In genomic region chr14:24310666-24311604, GRCh38 we compare ENCODE assay signal across 8 cellular contexts. TPM values are rescaled to one million over a fixed set of nuclear protein-coding genes. Genes with fewer than 3 reads are reported as not detected.
DNase-seq lines count a peak whose midpoint lies in the region; ATAC-seq and TF ChIP-seq lines count a peak whose summit lies in the region.

Gene LTB4R, plus strand, starts transcription at chr14:24311502. Its CDS starts 4,150 bp downstream, at chr14:24315652.

- peaks cover 13% of the 10 kb centered on the region for H3K36me3 Mint-ChIP-seq in activated T-cell treated with anti-CD3 and anti-CD28 coated beads, Interleukin-2, amount 50 U/mL, for 4 hours (ENCODE audit: insufficient read depth)

- H3K4me3 ChIP-seq in uterus: peak within 1 kb of the TSS; percentile 32 to 61

- H3K27me3 Mint-ChIP-seq in activated T-cell treated with anti-CD3 and anti-CD28 coated beads, Interleukin-2, amount 50 U/mL, for 4 hours (ENCODE audit: low read depth): no peaks in the 10 kb centered on the region

- H3K4me1 ChIP-seq in uterus: peaks cover 5 to 11% of the 10 kb centered on the region in 2 donors

- ATAC-seq in activated T-cell treated with anti-CD3 and anti-CD28 coated beads, Interleukin-2, amount 50 U/mL, for 4 hours: peak; percentile 86 to 88

- H3K36me3 ChIP-seq in uterus: no peaks in the 10 kb centered on the region

- no peaks in the 10 kb centered on the region for H3K9me3 Mint-ChIP-seq in activated T-cell treated with anti-CD3 and anti-CD28 coated beads, Interleukin-2, amount 50 U/mL, for 4 hours

- peak within 1 kb of the TSS; percentile 78 to 80 for H3K27ac ChIP-seq in uterus

- peaks cover 77% of the 10 kb centered on the region for H3K4me1 Mint-ChIP-seq in activated T-cell treated with anti-CD3 and anti-CD28 coated beads, Interleukin-2, amount 50 U/mL, for 4 hours (ENCODE audit: low read depth)

- peak within 1 kb of the TSS; percentile 79 for H3K4me3 Mint-ChIP-seq in activated T-cell treated with anti-CD3 and anti-CD28 coated beads, Interleukin-2, amount 50 U/mL, for 4 hours

- intact Hi-C loops in uterus (cut with DNase I; ENCODE audit: low total_unique reads): no loop called here

- TF ChIP-seq CTCF in GM10266 (IDR thresholded peaks at IDR 0.05; ENCODE audit: control insufficient read depth, insufficient read depth, low read depth, missing control alignments) (peak; percentile 67), uterus (IDR thresholded peaks at IDR 0.05) (peak in 2 of 4 experiments; percentile 28 to 35)

- H3K9me3 ChIP-seq in uterus: no peaks in the 10 kb centered on the region

- peak; percentile 81 for DNase-seq in GM10266 (ENCODE audit: extremely low spot score)
- DNase-seq in HCEC 1CT: peak; percentile 67
- peak; percentile 84 for DNase-seq in NCI-H2029 (lab: John Stamatoyannopoulos, UW)
- peak; percentile 45 for DNase-seq in activated T-cell treated with anti-CD3 and anti-CD28 coated beads, Interleukin-2, amount 50 U/mL, for 4 hours
- DNase-seq in fibroblast of gingiva (ENCODE audit: low read depth): peak; percentile 69
- DNase-seq in non-pigmented ciliary epithelial cell (ENCODE audit: low read depth): peak; percentile 18
- DNase-seq in uterus: peak in 1 of 2 donors; percentile 73
- DNase-seq in NCI-H1105 (lab: John Stamatoyannopoulos, UW): no peak

- peak in 1 of 2 donors; percentile 30 for TF ChIP-seq POLR2A in uterus (IDR thresholded peaks at IDR 0.05)

- no peaks in the 10 kb centered on the region for H3K27me3 ChIP-seq in uterus

RNA-seq across cellular contexts. Expression of gene LTB4R, which starts in this region (rescaled TPM):
- total RNA-seq in activated T-cell treated with anti-CD3 and anti-CD28 coated beads, Interleukin-2, amount 50 U/mL, for 4 hours: 1 to 10 TPM; 7.0 to 8.0 (median 7.8) TPM
- total RNA-seq in uterus: 10 to 100 TPM in 1 of 4 donors, 1 to 10 TPM in 3; 3.7 to 19.5 (median 5.6) TPM
